ENCODE assay signal across 8 cellular contexts in the genomic region with DNA sequence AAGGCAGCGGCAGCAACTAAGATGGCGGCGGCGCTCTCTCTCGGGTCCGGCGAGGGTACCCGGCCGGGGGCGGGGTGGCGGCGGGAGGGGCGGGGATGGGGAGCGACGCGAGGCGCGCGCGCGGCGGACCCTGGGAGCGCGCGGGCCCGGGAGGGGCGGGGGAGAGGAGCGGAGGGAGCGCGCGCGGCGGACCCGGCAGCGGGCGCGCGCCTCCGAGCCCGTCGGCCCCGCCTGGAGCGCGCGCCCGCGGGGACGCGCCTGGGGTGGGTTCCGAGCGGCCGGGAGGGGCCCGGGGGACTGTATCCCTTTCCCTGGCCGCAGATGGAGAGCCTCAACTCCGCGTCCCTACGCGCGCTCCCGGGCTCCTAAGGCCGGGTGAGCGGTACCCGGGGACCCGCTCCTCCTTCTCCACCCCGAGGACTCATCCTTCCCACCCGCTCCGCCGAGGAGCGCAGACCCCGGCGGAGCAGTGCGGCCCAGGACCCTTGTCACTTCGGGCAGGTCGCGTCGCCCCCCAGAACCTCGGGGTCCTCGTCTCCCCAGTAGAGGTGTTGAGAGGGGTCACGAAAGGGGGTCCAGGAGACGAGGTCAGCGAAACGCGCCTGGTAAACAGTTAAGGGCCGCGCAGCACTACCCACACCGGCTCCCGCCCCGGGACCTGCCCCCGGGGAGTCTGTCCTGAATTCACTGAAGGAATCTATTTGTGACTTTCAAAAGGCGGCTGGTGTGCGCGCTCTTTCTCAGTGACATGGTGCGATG.
DNase-seq lines count a peak whose midpoint lies in the region; ATAC-seq and TF ChIP-seq lines count a peak whose summit lies in the region.

CLSTN1 (minus strand) TSS at position 23 of the 759 bp plus-strand sequence. CDS start 232 bp downstream, outside the sequence.

- POLR2A ChIA-PET in GM10248 (lab: Yijun Ruan, JAX) = no interaction called here

- TF ChIP-seq CTCF in GM10248 (IDR thresholded peaks at IDR 0.05; ENCODE audit: control extremely low read depth, extremely low read depth, low read depth, missing control alignments) = no peak

- peak; percentile 95 for DNase-seq in GM10248 (ENCODE audit: extremely low spot score)
- DNase-seq in NCI-H2196 treated with DMSO at 0.1 percent for 48 hours (lab: John Stamatoyannopoulos, UW; ENCODE audit: unreplicated experiment) = peak; percentile 74
- peak; percentile 81 for DNase-seq in central memory CD4-positive, alpha-beta T cell
- peak; percentile 94 for DNase-seq in islet precursor cell
- DNase-seq in stimulated activated CD4-positive, alpha-beta T cell treated with anti-CD3 and anti-CD28 coated beads, Interleukin-12 subunit alpha, Interleukin-12 subunit beta, amount 100 ng/mL, for 24 hours (ENCODE audit: low read depth in 2 of 2) = peak; percentile 81 to 87

- ATAC-seq in HG02885 (IDR thresholded peaks at IDR 0.05; ENCODE audit: poor library complexity, unreplicated experiment) (peak; percentile 72), GM21619 (IDR thresholded peaks at IDR 0.05; ENCODE audit: unreplicated experiment) (no peak)
- ATAC-seq in activated CD4-positive, CD25-positive, alpha-beta regulatory T cell treated with anti-CD3 and anti-CD28 coated beads, Interleukin-2, amount 50 U/mL, for 24 hours = peak; percentile 78 to 80

- CTCF ChIA-PET in GM10248 (lab: Yijun Ruan, JAX) = no interaction called here
